9 cellular contexts compared by ENCODE assay signal in genomic region chr1:169604781-169605560, GRCh38.
A peak's percentile ranks its signal among the peaks of the same experiment; 100 is the strongest.
DNase-seq lines count a peak whose midpoint lies in the region; ATAC-seq lines count a peak whose summit lies in the region.
"Had no signal": no experiment of that assay in that cellular context is flagged by ENCODE, and none has a peak within 500 bp of the region (broad histone marks: within the 10 kb centered on the region; RNA-seq: fewer than 3 reads in every experiment).

No MANE protein-coding gene starts in this region.

- peak overlapping the region; percentile 37 for H3K4me3 Mint-ChIP-seq in activated naive CD4-positive, alpha-beta T cell treated with anti-CD3 and anti-CD28 coated beads, Interleukin-2, amount 10 ng/mL, durations not matched to agents 7 days and 5 days

- no peaks in the 10 kb centered on the region for H3K36me3 ChIP-seq in HAP-1 (replicated peaks)

- in situ Hi-C loops in HAP-1 (cut with MboI; ENCODE audit: low sequenced_read_pairs), result no loop called here

- CTCF ChIA-PET in activated naive CD4-positive, alpha-beta T cell treated with anti-CD3 and anti-CD28 coated beads, Interleukin-2, amount 10 ng/mL, durations not matched to agents 7 days and 5 days (lab: Charles Lee), result interaction anchor here (0.6 to 6.3 kb wide), 7 partner anchors 9 to 193 kb away, joined by 3 to 151 read pairs (median 4); no protein-coding TSS in a partner anchor

- peaks cover 7% of the 10 kb centered on the region for H3K36me3 Mint-ChIP-seq in activated naive CD4-positive, alpha-beta T cell treated with anti-CD3 and anti-CD28 coated beads, Interleukin-2, amount 10 ng/mL, durations not matched to agents 7 days and 5 days

- H3K27me3 ChIP-seq in HAP-1 (ENCODE audit: low read depth), result 0 out of 2 replicates have a peak, but pooled peaks cover 2% of the 10 kb centered on the region

- no peaks in the 10 kb centered on the region for H3K4me1 ChIP-seq in HAP-1

- no peaks in the 10 kb centered on the region for H3K27me3 Mint-ChIP-seq in activated naive CD4-positive, alpha-beta T cell treated with anti-CD3 and anti-CD28 coated beads, Interleukin-2, amount 10 ng/mL, durations not matched to agents 7 days and 5 days

- H3K27ac Mint-ChIP-seq in activated naive CD4-positive, alpha-beta T cell treated with anti-CD3 and anti-CD28 coated beads, Interleukin-2, amount 10 ng/mL, durations not matched to agents 7 days and 5 days, result peak overlapping the region; percentile 87

- no peak overlapping the region for H3K4me3 ChIP-seq in HAP-1

- peaks cover 61% of the 10 kb centered on the region for H3K4me1 Mint-ChIP-seq in activated naive CD4-positive, alpha-beta T cell treated with anti-CD3 and anti-CD28 coated beads, Interleukin-2, amount 10 ng/mL, durations not matched to agents 7 days and 5 days

- ATAC-seq in GM21390 (IDR thresholded peaks at IDR 0.05; ENCODE audit: unreplicated experiment), result peak; percentile 63
- ATAC-seq in HG03039 (IDR thresholded peaks at IDR 0.05; ENCODE audit: unreplicated experiment), result no peak
- ATAC-seq: Panc1 had no signal

- H3K9me3 ChIP-seq in HAP-1, result no peaks in the 10 kb centered on the region

- DNase-seq in SIG-M5 treated with dmso at 0.1 percent for 504 hours (lab: John Stamatoyannopoulos, UW; ENCODE audit: unreplicated experiment) (peak; percentile 95), NCI-H2029 (lab: John Stamatoyannopoulos, UW) (no peak), AG08396 (ENCODE audit: low spot score) (no peak), HAP-1 (ENCODE audit: low spot score in 2 of 2) (no peak)
- DNase-seq in activated naive CD4-positive, alpha-beta T cell treated with anti-CD3 and anti-CD28 coated beads, Interleukin-2, amount 10 ng/mL, durations not matched to agents 7 days and 5 days, result peak; percentile 78
- DNase-seq in stimulated activated CD8-positive, alpha-beta memory T cell treated with anti-CD3 and anti-CD28 coated beads, Interleukin-2, amount 100 ng/mL, for 1 hour (ENCODE audit: low read depth in 2 of 2), result peak; percentile 12 to 21

- peaks cover 11% of the 10 kb centered on the region for H3K9me3 Mint-ChIP-seq in activated naive CD4-positive, alpha-beta T cell treated with anti-CD3 and anti-CD28 coated beads, Interleukin-2, amount 10 ng/mL, durations not matched to agents 7 days and 5 days

Comparison
In these comparisons a context has a peak if more than half of its experiments do, and no peak if none do; other contexts are left out.
1. DNase-seq: peak in SIG-M5 treated with dmso at 0.1 percent for 504 hours (single experiment), activated naive CD4-positive, alpha-beta T cell treated with anti-CD3 and anti-CD28 coated beads, Interleukin-2, amount 10 ng/mL, durations not matched to agents 7 days and 5 days (single experiment) and stimulated activated CD8-positive, alpha-beta memory T cell treated with anti-CD3 and anti-CD28 coated beads, Interleukin-2, amount 100 ng/mL, for 1 hour (2 of 2); none in NCI-H2029 (single experiment), AG08396 (single experiment) and HAP-1 (0 of 2).